In genomic region chr1:1211541-1212511, GRCh38 we compare ENCODE assay signal across 1 cellular context.
TF ChIP-seq lines count a peak whose summit lies in the region.

No MANE protein-coding gene starts in this region.

TF ChIP-seq in HEK293T, 16 proteins besides CTCF, POLR2A, EP300 and RAD21:
- no peak for TF ChIP-seq L3MBTL2 (conservative IDR thresholded peaks at IDR 0.05)
- no peak for TF ChIP-seq CTBP1 (IDR thresholded peaks at IDR 0.05; ENCODE audit: borderline replicate concordance)
- no peak for TF ChIP-seq FOXA1 (IDR thresholded peaks at IDR 0.05)
- TF ChIP-seq LEF1 (IDR thresholded peaks at IDR 0.05; ENCODE audit: borderline replicate concordance) = no peak
